In the genomic region with DNA sequence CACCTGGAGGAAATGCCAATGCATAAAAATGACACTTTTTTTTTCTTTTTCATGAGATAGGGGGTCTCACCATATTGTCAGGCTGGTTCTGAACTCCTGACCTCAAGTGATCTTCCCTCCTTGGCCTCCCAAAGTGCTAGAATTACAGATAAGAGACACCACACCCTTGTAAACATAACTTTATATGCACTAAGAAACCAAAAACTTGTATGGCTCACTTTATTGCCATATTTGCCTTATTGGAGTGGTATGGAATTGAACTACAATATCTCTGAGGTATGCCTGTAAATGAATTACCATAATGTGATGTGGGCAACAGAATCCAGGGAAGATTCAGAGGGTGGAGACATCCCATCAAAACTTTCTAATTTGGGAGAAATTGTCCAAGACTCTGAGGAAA, we compare ENCODE assay signal across 1 cellular context.
TF ChIP-seq lines count a peak whose summit lies in the region.

No MANE protein-coding gene starts in this region.

TF ChIP-seq in K562, 482 proteins besides CTCF, POLR2A, EP300 and RAD21:
- TF ChIP-seq ZBTB40 (IDR thresholded peaks at IDR 0.05) (peak; percentile 54; the same call in 1 of the 2 replicates), ZBTB40 (CRISPR knock-in tag; IDR thresholded peaks at IDR 0.05) (no peak), ZNF668 (CRISPR knock-in tag; IDR thresholded peaks at IDR 0.05) (no peak), CUX1 (CRISPR knock-in tag; IDR thresholded peaks at IDR 0.05) (no peak), HMG20A (CRISPR knock-in tag; conservative IDR thresholded peaks at IDR 0.05) (no peak), CSDE1 (IDR thresholded peaks at IDR 0.05) (no peak), FOXA1 (IDR thresholded peaks at IDR 0.05; ENCODE audit: borderline replicate concordance) (no peak), LCOR (CRISPR knock-in tag; IDR thresholded peaks at IDR 0.05) (no peak)
TF ChIP-seq in K562: peak in this region for 1.
